Comparison of ENCODE assay signal across 9 cellular contexts in genomic region chr20:38043512-38044300, GRCh38. TPM values are rescaled to one million over a fixed set of nuclear protein-coding genes. Genes with fewer than 3 reads are reported as not detected.
A peak's percentile ranks its signal among the peaks of the same experiment; 100 is the strongest.
DNase-seq lines count a peak whose midpoint lies in the region; ATAC-seq and TF ChIP-seq lines count a peak whose summit lies in the region.
"Had no signal": no experiment of that assay in that cellular context is flagged by ENCODE, and none has a peak within 500 bp of the region (broad histone marks: within the 10 kb centered on the region; RNA-seq: fewer than 3 reads in every experiment).

No MANE protein-coding gene starts in this region.

- H3K27me3 ChIP-seq in suprapubic skin, result no peaks in the 10 kb centered on the region

- no peak for TF ChIP-seq POLR2A in suprapubic skin (IDR thresholded peaks at IDR 0.05)

- H3K27ac Mint-ChIP-seq in chondrocyte (ENCODE audit: unreplicated experiment) (peak overlapping the region; percentile 65), osteocyte (ENCODE audit: unreplicated experiment) (peak overlapping the region; percentile 3)

- DNase-seq in EH (ENCODE audit: low read depth), result peak; percentile 85
- peak; percentile 93 for DNase-seq in RKO (ENCODE audit: low spot score)
- no peak for DNase-seq in chondrocyte (ENCODE audit: low spot score)
- DNase-seq in osteocyte (ENCODE audit: extremely low spot score, unreplicated experiment), result no peak
- no peak for DNase-seq in suprapubic skin (ENCODE audit: low spot score in 2 of 2)
- DNase-seq in COLO829 (ENCODE audit: low spot score), result no peak
- no peak for DNase-seq in NCI-H2171 treated with DMSO at 0.1 percent for 48 hours (lab: John Stamatoyannopoulos, UW)
- DNase-seq: SHP77 treated with DMSO at 0.1 percent for 48 hours had no signal

- H3K4me1 Mint-ChIP-seq in chondrocyte (ENCODE audit: low read depth), result peaks cover 21% of the 10 kb centered on the region
- H3K4me1 Mint-ChIP-seq in osteocyte (ENCODE audit: unreplicated experiment), result peaks cover 15% of the 10 kb centered on the region

- H3K4me3 Mint-ChIP-seq in chondrocyte (ENCODE audit: unreplicated experiment) (no peak overlapping the region), osteocyte (ENCODE audit: unreplicated experiment) (no peak overlapping the region)

- no peak overlapping the region for H3K27ac ChIP-seq in suprapubic skin

- TF ChIP-seq CTCF in chondrocyte (IDR thresholded peaks at IDR 0.05), result peak; percentile 18
- TF ChIP-seq CTCF in osteocyte (IDR thresholded peaks at IDR 0.05), result no peak
- no peak for TF ChIP-seq CTCF in suprapubic skin (IDR thresholded peaks at IDR 0.05)

- H3K27me3 Mint-ChIP-seq in chondrocyte (ENCODE audit: low read depth), result no peaks in the 10 kb centered on the region
- no peaks in the 10 kb centered on the region for H3K27me3 Mint-ChIP-seq in osteocyte (ENCODE audit: unreplicated experiment)

- TF ChIP-seq EP300 in suprapubic skin (IDR thresholded peaks at IDR 0.05), result no peak

- no peaks in the 10 kb centered on the region for H3K9me3 ChIP-seq in suprapubic skin

- H3K36me3 Mint-ChIP-seq in chondrocyte (ENCODE audit: low read depth) (peaks cover 6% of the 10 kb centered on the region), osteocyte (ENCODE audit: unreplicated experiment) (peaks cover 25% of the 10 kb centered on the region)

- ATAC-seq in GM21619 (IDR thresholded peaks at IDR 0.05; ENCODE audit: unreplicated experiment), result no peak

- no peaks in the 10 kb centered on the region for H3K9me3 Mint-ChIP-seq in chondrocyte (ENCODE audit: low read depth)
- H3K9me3 Mint-ChIP-seq in osteocyte (ENCODE audit: unreplicated experiment), result no peaks in the 10 kb centered on the region

- no peaks in the 10 kb centered on the region for H3K4me1 ChIP-seq in suprapubic skin

- 82% methylated on average over 10 of the region's 10 CpGs for WGBS in suprapubic skin

- H3K4me3 ChIP-seq in suprapubic skin, result no peak overlapping the region

- H3K36me3 ChIP-seq in suprapubic skin, result peaks cover 51% of the 10 kb centered on the region

RNA-seq across cellular contexts. Expression of gene RPRD1B, which starts 10.2 kb away (rescaled TPM):
- total RNA-seq in chondrocyte (16.9 to 21.6 TPM (median 19.3 TPM) in 3 replicates), osteocyte (26.9 and 28.5 TPM in 2 replicates), suprapubic skin (10 to 100 TPM; 24.7 to 45.6 (median 27.7) TPM)

RNA-seq across cellular contexts. Expression of gene TTI1, which starts 10.4 kb away (rescaled TPM):
- total RNA-seq in chondrocyte (10.6 to 16.1 TPM (median 10.8 TPM) in 3 replicates), osteocyte (16.2 and 17.9 TPM in 2 replicates), suprapubic skin (10 to 100 TPM; 11.2 to 24.7 (median 17.1) TPM)

Comparison
In these comparisons a context has a peak if more than half of its experiments do, and no peak if none do; other contexts are left out.
1. DNase-seq: peak in EH (single experiment) and RKO (single experiment); none in chondrocyte (single experiment), osteocyte (single experiment), suprapubic skin (0 of 2), COLO829 (single experiment) and NCI-H2171 treated with DMSO at 0.1 percent for 48 hours (single experiment).